ENCODE assay signal across 8 cellular contexts in genomic region chr4:56979674-56980073, GRCh38. TPM values are rescaled to one million over a fixed set of nuclear protein-coding genes. Genes with fewer than 3 reads are reported as not detected.
DNase-seq lines count a peak whose midpoint lies in the region; ATAC-seq and TF ChIP-seq lines count a peak whose summit lies in the region.

No MANE protein-coding gene starts in this region.

- H3K27ac ChIP-seq in KOPT-K1 (ENCODE audit: low read depth, low read length, poor library complexity, severe bottlenecking) (peak overlapping the region; percentile 92), fibroblast of lung (ENCODE audit: insufficient read depth, low read length) (peak overlapping the region; percentile 98)

- peak overlapping the region; percentile 49 to 99 (median 98) for H3K4me3 ChIP-seq in fibroblast of lung (replicated peaks in 1 of 4; ENCODE audit: control extremely low read depth in 1 of 4, insufficient read depth in 1 of 4, low read depth in 3 of 4, low read length in 4 of 4)

- no peak overlapping the region for H2AFZ ChIP-seq in fibroblast of lung (ENCODE audit: low read length)

- peak overlapping the region; percentile 87 for H3K9ac ChIP-seq in fibroblast of lung (ENCODE audit: insufficient read depth, low read length)

- H3K27me3 Mint-ChIP-seq in progenitor cell of endocrine pancreas, result no peaks in the 10 kb centered on the region

- no peak for TF ChIP-seq CTCF in fibroblast of lung (conservative IDR thresholded peaks at IDR 0.05 in 1 of 2, IDR thresholded peaks at IDR 0.05 in 1 of 2; ENCODE audit: low read depth in 1 of 2, low read length in 2 of 2)
- TF ChIP-seq CTCF in progenitor cell of endocrine pancreas (IDR thresholded peaks at IDR 0.05; ENCODE audit: unreplicated experiment), result no peak

- H3K4me3 Mint-ChIP-seq in progenitor cell of endocrine pancreas (ENCODE audit: low read depth), result peak overlapping the region; percentile 100

- peaks cover 26% of the 10 kb centered on the region for H3K4me1 Mint-ChIP-seq in progenitor cell of endocrine pancreas (ENCODE audit: low read depth)

- peaks cover 81% of the 10 kb centered on the region for H3K79me2 ChIP-seq in fibroblast of lung (ENCODE audit: control insufficient read depth, insufficient read depth, low read length)

- no peaks in the 10 kb centered on the region for H3K27me3 ChIP-seq in fibroblast of lung (ENCODE audit: control insufficient read depth, insufficient read depth, low read length)

- peaks cover 5% of the 10 kb centered on the region for H3K4me1 ChIP-seq in fibroblast of lung (ENCODE audit: control insufficient read depth, extremely low read depth, insufficient read depth, low read length)

- no peaks in the 10 kb centered on the region for H4K20me1 ChIP-seq in fibroblast of lung (ENCODE audit: control insufficient read depth, extremely low read depth, insufficient read depth, low read length)

- ATAC-seq in GM18517 (IDR thresholded peaks at IDR 0.05; ENCODE audit: unreplicated experiment), result no peak

- H3K27ac Mint-ChIP-seq in progenitor cell of endocrine pancreas, result peak overlapping the region; percentile 100

- no peaks in the 10 kb centered on the region for H3K9me3 Mint-ChIP-seq in progenitor cell of endocrine pancreas (ENCODE audit: low read depth)

- H3K9me3 ChIP-seq in KOPT-K1 (ENCODE audit: insufficient read depth, low read length, poor library complexity, severe bottlenecking) (no peaks in the 10 kb centered on the region), fibroblast of lung (ENCODE audit: control insufficient read depth, insufficient read depth, low read depth, low read length) (no peaks in the 10 kb centered on the region)

- peak overlapping the region; percentile 79 for H3K4me2 ChIP-seq in fibroblast of lung (ENCODE audit: extremely low read depth, insufficient read depth, low read length)

- H3K36me3 Mint-ChIP-seq in progenitor cell of endocrine pancreas (ENCODE audit: insufficient read depth), result no peaks in the 10 kb centered on the region

- peaks cover 46% of the 10 kb centered on the region for H3K36me3 ChIP-seq in KOPT-K1 (ENCODE audit: insufficient read depth, low read length)
- peaks cover 3% of the 10 kb centered on the region for H3K36me3 ChIP-seq in fibroblast of lung (ENCODE audit: control insufficient read depth, insufficient read depth, low read length)

- DNase-seq in AML-193 (lab: John Stamatoyannopoulos, UW), result peak; percentile 26
- peak; percentile 13 for DNase-seq in activated T-cell treated with anti-CD3 and anti-CD28 coated beads for 1 hour (ENCODE audit: low read depth)
- DNase-seq in fibroblast of lung (ENCODE audit: low read depth in 2 of 2), result no peak
- no peak for DNase-seq in progenitor cell of endocrine pancreas (ENCODE audit: low spot score, unreplicated experiment)
- no peak for DNase-seq in OCI-M2 (lab: John Stamatoyannopoulos, UW; ENCODE audit: unreplicated experiment)
- DNase-seq in germinal center (ENCODE audit: low spot score), result no peak

RNA-seq across cellular contexts. Expression of gene POLR2B, which starts 1.0 kb away (rescaled TPM):
- total RNA-seq in fibroblast of lung, result 105 and 109 TPM in 2 replicates
- polyA plus RNA-seq in fibroblast of lung, result 103 and 104 TPM in 2 replicates
- 64.9 and 81.0 TPM in 2 replicates for polyA plus RNA-seq in fibroblast of lung (2012)
- 20.5 and 21.6 TPM in 2 replicates for polyA minus RNA-seq in fibroblast of lung (ENCODE audit: low replicate concordance)
- 107 and 116 TPM in 2 replicates for total RNA-seq in progenitor cell of endocrine pancreas

RNA-seq across cellular contexts. Expression of gene NOA1, which starts 2.3 kb away (rescaled TPM):
- total RNA-seq in fibroblast of lung (15.0 and 17.7 TPM in 2 replicates), progenitor cell of endocrine pancreas (16.7 and 17.4 TPM in 2 replicates)
- 10.0 and 12.1 TPM in 2 replicates for polyA plus RNA-seq in fibroblast of lung
- polyA plus RNA-seq in fibroblast of lung (2012), result 9.0 and 9.7 TPM in 2 replicates
- 4.6 and 5.9 TPM in 2 replicates for polyA minus RNA-seq in fibroblast of lung (ENCODE audit: low replicate concordance)

Comparison
In these comparisons a context has a peak if more than half of its experiments do, and no peak if none do; other contexts are left out.
1. DNase-seq: peak in AML-193 (2 of 2) and activated T-cell treated with anti-CD3 and anti-CD28 coated beads for 1 hour (single experiment); none in fibroblast of lung (0 of 2), progenitor cell of endocrine pancreas (single experiment), OCI-M2 (single experiment) and germinal center (single experiment).